In the genomic region with DNA sequence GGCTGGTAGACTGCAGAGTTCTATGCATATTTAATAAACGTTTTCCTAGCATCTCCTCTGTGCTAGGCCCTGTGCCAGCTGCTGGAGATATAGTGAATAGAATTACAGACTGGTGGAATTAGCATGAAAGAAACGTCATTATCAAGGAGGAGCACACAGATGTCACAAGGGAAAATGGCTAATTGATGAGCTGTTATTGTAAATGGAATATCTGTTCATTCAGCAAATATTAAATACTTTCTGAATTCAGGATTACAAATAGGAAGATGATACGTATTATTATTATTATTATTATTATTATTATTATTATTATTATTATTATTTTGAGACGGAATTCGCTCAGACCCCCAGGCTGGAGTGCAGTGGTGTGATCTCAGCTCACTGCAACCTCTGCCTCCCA, we compare ENCODE assay signal across 8 cellular contexts. TPM values are rescaled to one million over a fixed set of nuclear protein-coding genes. Genes with fewer than 3 reads are reported as not detected.
A peak's percentile ranks its signal among the peaks of the same experiment; 100 is the strongest.
DNase-seq lines count a peak whose midpoint lies in the region; ATAC-seq and TF ChIP-seq lines count a peak whose summit lies in the region.

No MANE protein-coding gene starts in this region.

- H3K9me3 ChIP-seq in HAP-1: no peaks in the 10 kb centered on the region

- CTCF ChIA-PET in T-cell (lab: Charles Lee): no interaction called here

- H3K36me3 ChIP-seq in HAP-1 (replicated peaks): peaks cover 22% of the 10 kb centered on the region

- no peak for TF ChIP-seq CTCF in fibroblast of mammary gland (conservative IDR thresholded peaks at IDR 0.05; ENCODE audit: control insufficient read depth, insufficient read depth, low read depth, low read length)

- POLR2A ChIA-PET in T-cell (lab: Charles Lee): no interaction called here

- H3K4me1 Mint-ChIP-seq in T-cell: peaks cover 39 to 56% (median 52%) of the 10 kb centered on the region in 3 donors

- ATAC-seq in T-cell (replicated peaks in 1 of 4): no peak
- no peak for ATAC-seq in HG03432 (IDR thresholded peaks at IDR 0.05; ENCODE audit: unreplicated experiment)

- H3K9me3 Mint-ChIP-seq in T-cell: no peaks in the 10 kb centered on the region

- H3K27me3 Mint-ChIP-seq in T-cell: peaks cover 0 to 6% of the 10 kb centered on the region in 2 donors

- peak overlapping the region; percentile 90 to 95 for H3K27ac Mint-ChIP-seq in T-cell

- DNase-seq in HAP-1 (ENCODE audit: low spot score in 2 of 2): peak; percentile 25 to 27
- DNase-seq in T-cell: no peak
- DNase-seq in fibroblast of mammary gland (ENCODE audit: low read depth): no peak
- no peak for DNase-seq in skeletal muscle cell (ENCODE audit: low read depth)
- DNase-seq in NCI-H146 (lab: John Stamatoyannopoulos, UW): no peak
- DNase-seq in cerebellar nuclear complex (lab: John Stamatoyannopoulos, UW): no peak
- no peak for DNase-seq in NCI-H1436 treated with DMSO at 0.1 percent for 48 hours (lab: John Stamatoyannopoulos, UW)

- in situ Hi-C loops in HAP-1 (cut with MboI; ENCODE audit: low sequenced_read_pairs): no loop called here

- H3K27me3 ChIP-seq in HAP-1 (ENCODE audit: low read depth): no peaks in the 10 kb centered on the region

- H3K36me3 Mint-ChIP-seq in T-cell: peaks cover 14% of the 10 kb centered on the region

- peak overlapping the region; percentile 89 to 97 (median 95) for H3K4me3 Mint-ChIP-seq in T-cell

- H3K4me1 ChIP-seq in HAP-1: peaks cover 10% of the 10 kb centered on the region; the same call in 1 of the 2 replicates

- H3K4me3 ChIP-seq in HAP-1 (peak overlapping the region; percentile 95), fibroblast of mammary gland (ENCODE audit: control insufficient read depth, low read depth, low read length) (peak overlapping the region; percentile 95), skeletal muscle cell (ENCODE audit: low read depth, low read length) (peak overlapping the region; percentile 88)

RNA-seq across cellular contexts. Expression of gene AAR2, which starts 1.2 kb away (rescaled TPM):
- total RNA-seq in T-cell: 10 to 100 TPM; 17.7 to 24.1 (median 23.3) TPM

Comparison
In these comparisons a context has a peak if more than half of its experiments do, and no peak if none do; other contexts are left out.
1. DNase-seq: peak in HAP-1 (2 of 2); none in T-cell (0 of 34), fibroblast of mammary gland (single experiment), skeletal muscle cell (single experiment), NCI-H146 (single experiment), cerebellar nuclear complex (0 of 2) and NCI-H1436 treated with DMSO at 0.1 percent for 48 hours (single experiment).
2. Peak in every context shown above with its lines, with median percentiles within 50 percentile points of each other: H3K4me3 ChIP-seq.